Comparison of ENCODE assay signal across 1 cellular context in the genomic region with DNA sequence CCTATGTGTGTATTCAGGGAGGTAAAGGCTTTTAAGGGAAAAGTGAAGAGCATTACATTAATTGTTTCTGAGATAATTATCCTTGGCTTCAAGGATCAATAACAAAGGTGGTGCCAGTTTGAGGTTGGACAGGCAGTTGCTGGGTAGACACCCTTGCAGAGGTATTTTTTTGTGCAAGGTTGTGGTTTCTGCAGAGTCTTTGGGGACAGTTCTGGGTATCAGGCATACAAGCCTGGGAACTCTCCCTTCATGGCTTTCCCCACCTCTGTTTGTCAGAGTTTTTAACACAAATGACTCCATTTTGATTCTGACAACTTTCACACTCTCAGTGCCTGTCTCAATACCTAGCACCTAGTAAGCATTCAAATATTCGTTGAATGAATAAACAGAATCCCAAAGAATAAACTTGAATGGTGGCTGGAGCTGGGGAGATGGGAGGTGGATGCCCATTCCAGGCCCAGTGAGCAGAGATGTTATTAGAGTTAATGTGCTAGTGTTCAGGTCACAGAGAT.
A peak's percentile ranks its signal among the peaks of the same experiment; 100 is the strongest.
TF ChIP-seq lines count a peak whose summit lies in the region.

No MANE protein-coding gene starts in this region.

TF ChIP-seq in GM12878, 131 proteins besides CTCF, POLR2A, EP300 and RAD21 (continued from another document):
- TF ChIP-seq, protein P1, sequence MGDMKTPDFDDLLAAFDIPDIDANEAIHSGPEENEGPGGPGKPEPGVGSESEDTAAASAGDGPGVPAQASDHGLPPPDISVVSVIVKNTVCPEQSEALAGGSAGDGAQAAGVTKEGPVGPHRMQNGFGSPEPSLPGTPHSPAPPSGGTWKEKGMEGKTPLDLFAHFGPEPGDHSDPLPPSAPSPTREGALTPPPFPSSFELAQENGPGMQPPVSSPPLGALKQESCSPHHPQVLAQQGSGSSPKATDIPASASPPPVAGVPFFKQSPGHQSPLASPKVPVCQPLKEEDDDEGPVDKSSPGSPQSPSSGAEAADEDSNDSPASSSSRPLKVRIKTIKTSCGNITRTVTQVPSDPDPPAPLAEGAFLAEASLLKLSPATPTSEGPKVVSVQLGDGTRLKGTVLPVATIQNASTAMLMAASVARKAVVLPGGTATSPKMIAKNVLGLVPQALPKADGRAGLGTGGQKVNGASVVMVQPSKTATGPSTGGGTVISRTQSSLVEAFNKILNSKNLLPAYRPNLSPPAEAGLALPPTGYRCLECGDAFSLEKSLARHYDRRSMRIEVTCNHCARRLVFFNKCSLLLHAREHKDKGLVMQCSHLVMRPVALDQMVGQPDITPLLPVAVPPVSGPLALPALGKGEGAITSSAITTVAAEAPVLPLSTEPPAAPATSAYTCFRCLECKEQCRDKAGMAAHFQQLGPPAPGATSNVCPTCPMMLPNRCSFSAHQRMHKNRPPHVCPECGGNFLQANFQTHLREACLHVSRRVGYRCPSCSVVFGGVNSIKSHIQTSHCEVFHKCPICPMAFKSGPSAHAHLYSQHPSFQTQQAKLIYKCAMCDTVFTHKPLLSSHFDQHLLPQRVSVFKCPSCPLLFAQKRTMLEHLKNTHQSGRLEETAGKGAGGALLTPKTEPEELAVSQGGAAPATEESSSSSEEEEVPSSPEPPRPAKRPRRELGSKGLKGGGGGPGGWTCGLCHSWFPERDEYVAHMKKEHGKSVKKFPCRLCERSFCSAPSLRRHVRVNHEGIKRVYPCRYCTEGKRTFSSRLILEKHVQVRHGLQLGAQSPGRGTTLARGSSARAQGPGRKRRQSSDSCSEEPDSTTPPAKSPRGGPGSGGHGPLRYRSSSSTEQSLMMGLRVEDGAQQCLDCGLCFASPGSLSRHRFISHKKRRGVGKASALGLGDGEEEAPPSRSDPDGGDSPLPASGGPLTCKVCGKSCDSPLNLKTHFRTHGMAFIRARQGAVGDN (IDR thresholded peaks at IDR 0.05): peak; percentile 92
- no peak for TF ChIP-seq ESRRA (IDR thresholded peaks at IDR 0.05; ENCODE audit: low read length)
- peak; percentile 28 for TF ChIP-seq MEF2B (IDR thresholded peaks at IDR 0.05; ENCODE audit: partially characterized antibody, poor library complexity, severe bottlenecking)
TF ChIP-seq in GM12878: peak in this region for 3.
